In genomic region chr6:111720931-111721496, GRCh38 we compare ENCODE assay signal across 12 cellular contexts.
A peak's percentile ranks its signal among the peaks of the same experiment; 100 is the strongest.
DNase-seq lines count a peak whose midpoint lies in the region; ATAC-seq and TF ChIP-seq lines count a peak whose summit lies in the region.
"Had no signal": no experiment of that assay in that cellular context is flagged by ENCODE, and none has a peak within 500 bp of the region (broad histone marks: within the 10 kb centered on the region; RNA-seq: fewer than 3 reads in every experiment).

No MANE protein-coding gene starts in this region.

- H3K4me3 ChIP-seq in heart right ventricle (no peak overlapping the region), lower lobe of right lung (no peak overlapping the region), suprapubic skin (no peak overlapping the region)
- H3K4me3 ChIP-seq: esophagus squamous epithelium, SJCRH30 had no signal

- peaks cover 0 to 53% (median 49%) of the 10 kb centered on the region in 9 donors for H3K4me1 ChIP-seq in heart right ventricle
- peaks cover 40% of the 10 kb centered on the region for H3K4me1 ChIP-seq in lower lobe of right lung
- peaks cover 47% of the 10 kb centered on the region for H3K4me1 ChIP-seq in suprapubic skin
- H3K4me1 ChIP-seq: SJCRH30 had no signal

- H3K27me3 Mint-ChIP-seq in activated T-helper 17 cell treated with anti-CD3 and anti-CD28 coated beads, Interleukin-2, amount 50 U/mL, for 72 hours, result no peaks in the 10 kb centered on the region

- ATAC-seq in heart right ventricle, result peak in 4 of 8 donors; percentile 13 to 47 (median 36)
- ATAC-seq in activated T-helper 17 cell treated with anti-CD3 and anti-CD28 coated beads, Interleukin-2, amount 50 U/mL, for 72 hours (replicated peaks), result no peak
- peak in 1 of 2 donors; percentile 20 for ATAC-seq in lower lobe of right lung
- no peak for ATAC-seq in GM19395 (IDR thresholded peaks at IDR 0.05; ENCODE audit: unreplicated experiment)

- intact Hi-C loops in heart right ventricle (cut with DNase I), result loop anchor here in 1 of 10 donors (5.0 kb wide), 1 partner anchor 36 kb away; no protein-coding TSS in a partner anchor
- intact Hi-C loops in cardiac septum (cut with DNase I), result no loop called here
- intact Hi-C loops in lower lobe of right lung (cut with DNase I), result no loop called here

- peak overlapping the region; percentile 72 for H3K27ac Mint-ChIP-seq in activated T-helper 17 cell treated with anti-CD3 and anti-CD28 coated beads, Interleukin-2, amount 50 U/mL, for 72 hours

- H3K4me1 Mint-ChIP-seq in activated T-helper 17 cell treated with anti-CD3 and anti-CD28 coated beads, Interleukin-2, amount 50 U/mL, for 72 hours, result peaks cover 43% of the 10 kb centered on the region

- no peak overlapping the region for H3K4me3 Mint-ChIP-seq in activated T-helper 17 cell treated with anti-CD3 and anti-CD28 coated beads, Interleukin-2, amount 50 U/mL, for 72 hours
- H3K4me3 Mint-ChIP-seq: nephron had no signal

- no peaks in the 10 kb centered on the region for H3K27me3 ChIP-seq in heart right ventricle
- no peaks in the 10 kb centered on the region for H3K27me3 ChIP-seq in lower lobe of right lung (ENCODE audit: low read depth)
- no peaks in the 10 kb centered on the region for H3K27me3 ChIP-seq in suprapubic skin
- H3K27me3 ChIP-seq: esophagus squamous epithelium, SJCRH30 had no signal

- H3K9me3 ChIP-seq in heart right ventricle (no peaks in the 10 kb centered on the region), lower lobe of right lung (no peaks in the 10 kb centered on the region), suprapubic skin (no peaks in the 10 kb centered on the region)
- H3K9me3 ChIP-seq: esophagus squamous epithelium, SJCRH30 had no signal

- no peak for TF ChIP-seq POLR2A in suprapubic skin (IDR thresholded peaks at IDR 0.05)

- H3K27ac ChIP-seq in heart right ventricle, result peak overlapping the region in 8 of 10 donors; percentile 2 to 55 (median 38)
- peak overlapping the region; percentile 63 for H3K27ac ChIP-seq in lower lobe of right lung
- peak overlapping the region; percentile 71 for H3K27ac ChIP-seq in suprapubic skin
- H3K27ac ChIP-seq: SJCRH30 had no signal

- no peak for DNase-seq in heart right ventricle
- DNase-seq in cardiac septum (ENCODE audit: low spot score), result no peak
- no peak for DNase-seq in lower lobe of right lung
- no peak for DNase-seq in suprapubic skin (ENCODE audit: low spot score in 2 of 2)
- DNase-seq in SHP77 (lab: John Stamatoyannopoulos, UW), result no peak
- DNase-seq in T-helper 9 cell, result no peak
- DNase-seq: esophagus squamous epithelium, NCI-H1417 had no signal

- no peak for TF ChIP-seq CTCF in heart right ventricle (IDR thresholded peaks at IDR 0.05)
- no peak for TF ChIP-seq CTCF in lower lobe of right lung (IDR thresholded peaks at IDR 0.05)
- TF ChIP-seq CTCF in suprapubic skin (IDR thresholded peaks at IDR 0.05), result no peak

- H3K36me3 ChIP-seq in heart right ventricle, result peaks cover 0 to 34% (median 8%) of the 10 kb centered on the region in 9 donors
- peaks cover 19% of the 10 kb centered on the region for H3K36me3 ChIP-seq in lower lobe of right lung
- peaks cover 11% of the 10 kb centered on the region for H3K36me3 ChIP-seq in suprapubic skin
- H3K36me3 ChIP-seq: SJCRH30 had no signal

- TF ChIP-seq EP300 in suprapubic skin (IDR thresholded peaks at IDR 0.05), result no peak

- WGBS in heart right ventricle, 2 donors, result 77 to 84% methylated on average over 12 of the region's 12 CpGs
- 65% methylated on average over 12 of the region's 12 CpGs for WGBS in suprapubic skin

- H3K9me3 Mint-ChIP-seq in activated T-helper 17 cell treated with anti-CD3 and anti-CD28 coated beads, Interleukin-2, amount 50 U/mL, for 72 hours, result no peaks in the 10 kb centered on the region
- H3K9me3 Mint-ChIP-seq: nephron had no signal

- peaks cover 95% of the 10 kb centered on the region for H3K36me3 Mint-ChIP-seq in activated T-helper 17 cell treated with anti-CD3 and anti-CD28 coated beads, Interleukin-2, amount 50 U/mL, for 72 hours (ENCODE audit: low read depth)
